ENCODE assay signal across 18 cellular contexts in the genomic region with DNA sequence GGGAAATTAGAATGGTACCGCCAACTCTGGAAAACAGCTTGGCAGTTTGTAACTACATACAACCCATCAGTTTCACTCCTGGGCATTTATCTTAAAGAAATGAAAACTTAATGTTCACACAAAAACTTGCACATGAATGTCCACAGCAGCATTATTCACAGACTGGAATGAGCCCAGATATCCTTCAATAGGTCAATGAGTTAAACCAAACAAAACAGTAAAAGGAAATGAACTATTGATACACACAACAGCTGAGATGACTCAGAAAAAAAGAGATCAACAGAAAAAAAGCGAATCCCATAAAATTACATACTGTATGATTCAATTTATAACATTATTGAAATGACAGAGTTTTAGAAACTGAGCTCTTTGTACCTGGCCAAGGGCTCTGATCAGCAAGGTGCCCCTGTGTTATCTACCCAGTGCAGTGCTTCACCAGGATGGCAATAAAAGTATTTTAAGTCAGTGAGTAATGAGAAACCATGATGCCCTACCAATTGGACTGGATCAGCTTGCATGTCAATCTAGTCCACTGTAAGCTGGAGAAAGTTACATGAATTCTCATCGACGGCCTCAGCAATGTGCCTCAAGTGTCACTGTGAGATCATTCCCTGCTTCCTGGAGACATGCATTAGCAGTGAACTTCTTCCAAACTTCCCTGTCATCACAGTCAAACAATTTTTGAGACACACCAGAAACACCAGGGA. TPM values are rescaled to one million over a fixed set of nuclear protein-coding genes. Genes with fewer than 3 reads are reported as not detected.
A peak's percentile ranks its signal among the peaks of the same experiment; 100 is the strongest.
DNase-seq lines count a peak whose midpoint lies in the region; ATAC-seq, FAIRE-seq and TF ChIP-seq lines count a peak whose summit lies in the region.
"Had no signal": no experiment of that assay in that cellular context is flagged by ENCODE, and none has a peak within 500 bp of the region (broad histone marks: within the 10 kb centered on the region; RNA-seq: fewer than 3 reads in every experiment).

No MANE protein-coding gene starts in this region.

- H3K4me3 Mint-ChIP-seq in HFFc6: no peak overlapping the region
- H3K4me3 Mint-ChIP-seq in chondrocyte (ENCODE audit: unreplicated experiment): no peak overlapping the region

- H3K9me3 Mint-ChIP-seq in HFFc6 (no peaks in the 10 kb centered on the region), chondrocyte (ENCODE audit: low read depth) (peaks cover 9% of the 10 kb centered on the region)

- peak overlapping the region; percentile 2; the same call in 1 of the 2 replicates for H3K4me3 ChIP-seq in ACC112 (ENCODE audit: low read depth, low read length)
- no peak overlapping the region for H3K4me3 ChIP-seq in bronchial epithelial cell (ENCODE audit: low read depth, low read length)
- H3K4me3 ChIP-seq: HAP-1 had no signal

- no peak for DNase-seq in HFFc6
- no peak for DNase-seq in bronchial epithelial cell (ENCODE audit: low read depth)
- DNase-seq in lung microvascular endothelial cell (ENCODE audit: low read depth in 2 of 2): peak; percentile 67 to 82
- DNase-seq in ureter (ENCODE audit: low spot score): no peak
- DNase-seq in chondrocyte (ENCODE audit: low spot score): no peak
- DNase-seq: AML-193, COR-L47, KBM-7, NCI-H1417 treated with DMSO at 0.1 percent for 48 hours, NCI-H1930, NCI-H446, NCI-H748 treated with DMSO at 0.1 percent for 48 hours, OCI-M1 had no signal

- H3K79me2 ChIP-seq in ACC112 (ENCODE audit: control insufficient read depth, insufficient read depth, low read length, unreplicated experiment): no peaks in the 10 kb centered on the region

- H3K36me3 Mint-ChIP-seq in HFFc6 (ENCODE audit: low read depth): peaks cover 29% of the 10 kb centered on the region
- peaks cover 9% of the 10 kb centered on the region for H3K36me3 Mint-ChIP-seq in chondrocyte (ENCODE audit: low read depth)

- H3K36me3 ChIP-seq in ACC112 (ENCODE audit: insufficient read depth, low read length): 0 out of 2 replicates have a peak, but pooled peaks cover 7% of the 10 kb centered on the region
- H3K36me3 ChIP-seq in bronchial epithelial cell (ENCODE audit: control insufficient read depth, insufficient read depth, low read length): peaks cover 3% of the 10 kb centered on the region
- H3K36me3 ChIP-seq: HAP-1 had no signal

- peak overlapping the region; percentile 53 for H3K27ac ChIP-seq in ACC112 (ENCODE audit: low read depth, low read length)
- H3K27ac ChIP-seq: RWPE1 had no signal

- H3K27me3 ChIP-seq in ACC112 (ENCODE audit: insufficient read depth, low read length): no peaks in the 10 kb centered on the region
- no peaks in the 10 kb centered on the region for H3K27me3 ChIP-seq in bronchial epithelial cell (ENCODE audit: control insufficient read depth, insufficient read depth, low read length)

- peak; percentile 32 for FAIRE-seq in bronchial epithelial cell (lab: Jason Lieb, UNC)

- no peaks in the 10 kb centered on the region; the same call in 1 of the 2 replicates for H3K27me3 Mint-ChIP-seq in HFFc6 (ENCODE audit: insufficient read depth)
- no peaks in the 10 kb centered on the region for H3K27me3 Mint-ChIP-seq in chondrocyte (ENCODE audit: low read depth)

- peak overlapping the region; percentile 17 for H3K27ac Mint-ChIP-seq in HFFc6
- H3K27ac Mint-ChIP-seq in chondrocyte (ENCODE audit: unreplicated experiment): no peak overlapping the region

- no peak for ATAC-seq in GM18519 (IDR thresholded peaks at IDR 0.05; ENCODE audit: low FRiP score, unreplicated experiment)
- ATAC-seq in GM19455 (IDR thresholded peaks at IDR 0.05; ENCODE audit: unreplicated experiment): no peak

- TF ChIP-seq CTCF in HFFc6 (IDR thresholded peaks at IDR 0.05) (no peak), bronchial epithelial cell (IDR thresholded peaks at IDR 0.05; ENCODE audit: insufficient read depth, low read length, severe bottlenecking) (no peak), chondrocyte (IDR thresholded peaks at IDR 0.05) (no peak)

- H3K4me1 ChIP-seq in ACC112 (ENCODE audit: control insufficient read depth, insufficient read depth, low read length, unreplicated experiment): peaks cover 25% of the 10 kb centered on the region
- H3K4me1 ChIP-seq: HAP-1 had no signal

- no peak overlapping the region for H2AFZ ChIP-seq in ACC112 (ENCODE audit: low read length, unreplicated experiment)

- H3K4me1 Mint-ChIP-seq in HFFc6 (ENCODE audit: low read depth) (peaks cover 28% of the 10 kb centered on the region), chondrocyte (ENCODE audit: low read depth) (peaks cover 5% of the 10 kb centered on the region)

RNA-seq across cellular contexts. Expression of gene TMEM237, which starts 21.9 kb away (rescaled TPM):
- total RNA-seq in HFFc6 (2021; fragmentation: NEBNext Ultra II Directional; extraction: Animal tissue kit (Norgen Biotek cat#: 25700)): 10 to 100 TPM; 76.2 to 96.5 (median 83.3) TPM
- total RNA-seq in bronchial epithelial cell (20.2 and 21.1 TPM in 2 replicates), lung microvascular endothelial cell (11.9 and 13.9 TPM in 2 replicates), ureter (23.6 TPM), chondrocyte (28.1 to 53.3 TPM (median 29.7 TPM) in 3 replicates)

Comparison
In these comparisons a context has a peak if more than half of its experiments do, and no peak if none do; other contexts are left out.
1. DNase-seq: peak in lung microvascular endothelial cell (2 of 2); none in HFFc6 (single experiment), bronchial epithelial cell (single experiment), ureter (single experiment) and chondrocyte (single experiment).